12 cellular contexts compared by ENCODE assay signal in the genomic region with DNA sequence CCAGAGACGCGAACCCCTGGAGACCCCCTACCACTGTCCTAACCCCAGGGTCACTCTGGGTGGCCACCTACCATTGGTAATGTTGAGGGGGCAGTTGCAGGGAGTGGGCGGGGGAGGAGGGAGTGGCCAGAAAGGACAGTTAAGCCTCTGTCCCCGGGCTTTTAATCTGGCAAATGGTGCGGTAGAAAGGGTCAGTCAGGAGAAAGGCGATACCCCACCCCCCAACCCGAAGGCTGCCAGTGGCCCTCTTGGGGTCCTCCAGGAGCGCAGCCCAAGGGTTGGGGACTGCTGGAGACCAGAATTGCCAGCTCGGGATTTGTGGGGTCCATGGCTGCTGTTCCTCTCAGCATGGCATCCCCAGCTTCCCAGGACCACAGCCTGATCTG. TPM values are rescaled to one million over a fixed set of nuclear protein-coding genes. Genes with fewer than 3 reads are reported as not detected.
DNase-seq lines count a peak whose midpoint lies in the region; ATAC-seq and TF ChIP-seq lines count a peak whose summit lies in the region.
"Had no signal": no experiment of that assay in that cellular context is flagged by ENCODE, and none has a peak within 500 bp of the region (broad histone marks: within the 10 kb centered on the region; RNA-seq: fewer than 3 reads in every experiment).

No MANE protein-coding gene starts in this region.

- no peak for DNase-seq in Calu3
- DNase-seq in psoas muscle = peak in 1 of 2 donors; percentile 74
- no peak for DNase-seq in NCI-H146 treated with DMSO at 0.1 percent for 48 hours (lab: John Stamatoyannopoulos, UW; ENCODE audit: unreplicated experiment)
- no peak for DNase-seq in HK-2 (ENCODE audit: unreplicated experiment)
- no peak for DNase-seq in stimulated activated naive CD8-positive, alpha-beta T cell treated with anti-CD3 and anti-CD28 coated beads, Interleukin-15, Interleukin-2, amounts not matched to agents 100 U/mL and 50 U/mL, for 24 hours
- DNase-seq: effector CD4-positive, alpha-beta T cell had no signal

- H3K4me1 ChIP-seq in iPS-18a (ENCODE audit: control insufficient read depth, low read depth, low read length) (no peaks in the 10 kb centered on the region), psoas muscle (peaks cover 67% of the 10 kb centered on the region)

- intact Hi-C loops in Calu3 (cut with micrococcal nuclease; ENCODE audit: unreplicated experiment) (no loop called here), psoas muscle (cut with DNase I) (loop anchor here (2.0 kb wide), 1 partner anchor 16 kb away; no protein-coding TSS in a partner anchor)

- peaks cover 18% of the 10 kb centered on the region for H3K27me3 Mint-ChIP-seq in Calu3 (ENCODE audit: unreplicated experiment)
- peaks cover 20% of the 10 kb centered on the region for H3K27me3 Mint-ChIP-seq in activated T-helper 17 cell treated with anti-CD3 and anti-CD28 coated beads, Interleukin-2, amount 50 U/mL, for 72 hours

- H3K4me3 Mint-ChIP-seq in Calu3 (ENCODE audit: low read depth, unreplicated experiment) = peak overlapping the region; percentile 73
- H3K4me3 Mint-ChIP-seq in activated T-helper 17 cell treated with anti-CD3 and anti-CD28 coated beads, Interleukin-2, amount 50 U/mL, for 72 hours = peak overlapping the region; percentile 44

- H3K9me3 ChIP-seq in iPS-18a (ENCODE audit: control insufficient read depth, low read depth, low read length) = no peaks in the 10 kb centered on the region
- H3K9me3 ChIP-seq in psoas muscle = no peaks in the 10 kb centered on the region
- H3K9me3 ChIP-seq: testis had no signal

- WGBS in psoas muscle, 3 donors = 8 to 24% (median 15%) methylated on average over 6 to 9 of the region's 9 CpGs

- ATAC-seq in activated T-helper 17 cell treated with anti-CD3 and anti-CD28 coated beads, Interleukin-2, amount 50 U/mL, for 72 hours (replicated peaks) = no peak
- ATAC-seq in psoas muscle (peak; percentile 2 to 55 (median 26)), GM18519 (IDR thresholded peaks at IDR 0.05; ENCODE audit: low FRiP score, unreplicated experiment) (no peak)
- no peak for ATAC-seq in stimulated activated naive CD8-positive, alpha-beta T cell treated with anti-CD3 and anti-CD28 coated beads, Interleukin-15, Interleukin-2, amounts not matched to agents 100 U/mL and 50 U/mL, for 24 hours

- H3K36me3 ChIP-seq in iPS-18a (ENCODE audit: control insufficient read depth, low read depth, low read length) = no peaks in the 10 kb centered on the region
- H3K36me3 ChIP-seq in psoas muscle (ENCODE audit: insufficient read depth in 1 of 2, low read depth in 1 of 2) = peaks cover 0 to 5% of the 10 kb centered on the region in 2 donors

- TF ChIP-seq CTCF in Calu3 (IDR thresholded peaks at IDR 0.05; ENCODE audit: unreplicated experiment) (no peak), psoas muscle (IDR thresholded peaks at IDR 0.05) (no peak)

- H3K4me3 ChIP-seq in iPS-18a (ENCODE audit: low read length) (peak overlapping the region; percentile 60), psoas muscle (peak overlapping the region; percentile 82)

- H3K36me3 Mint-ChIP-seq in Calu3 (ENCODE audit: insufficient read depth, unreplicated experiment) = no peaks in the 10 kb centered on the region
- no peaks in the 10 kb centered on the region for H3K36me3 Mint-ChIP-seq in activated T-helper 17 cell treated with anti-CD3 and anti-CD28 coated beads, Interleukin-2, amount 50 U/mL, for 72 hours (ENCODE audit: low read depth)

- no TSS peak for BruUV-seq in Calu3 (replicated peaks; lab: Mats Ljungman, UMichigan)

- H3K9me3 Mint-ChIP-seq in Calu3 (ENCODE audit: low read depth, unreplicated experiment) = no peaks in the 10 kb centered on the region
- H3K9me3 Mint-ChIP-seq in activated T-helper 17 cell treated with anti-CD3 and anti-CD28 coated beads, Interleukin-2, amount 50 U/mL, for 72 hours = no peaks in the 10 kb centered on the region
- H3K9me3 Mint-ChIP-seq: activated CD4-positive, alpha-beta T cell treated with anti-CD3 and anti-CD28 coated beads, Interleukin-2, amount 10 ng/mL, durations not matched to agents 7 days and 5 days had no signal

- H3K27ac Mint-ChIP-seq in Calu3 (ENCODE audit: unreplicated experiment) = no peak overlapping the region
- no peak overlapping the region for H3K27ac Mint-ChIP-seq in activated T-helper 17 cell treated with anti-CD3 and anti-CD28 coated beads, Interleukin-2, amount 50 U/mL, for 72 hours
- H3K27ac Mint-ChIP-seq: activated CD4-positive, alpha-beta T cell treated with anti-CD3 and anti-CD28 coated beads, Interleukin-2, amount 10 ng/mL, durations not matched to agents 7 days and 5 days had no signal

- no peaks in the 10 kb centered on the region for H3K4me1 Mint-ChIP-seq in Calu3 (ENCODE audit: low read depth, unreplicated experiment)
- H3K4me1 Mint-ChIP-seq in activated T-helper 17 cell treated with anti-CD3 and anti-CD28 coated beads, Interleukin-2, amount 50 U/mL, for 72 hours = no peaks in the 10 kb centered on the region

- CTCF ChIA-PET in Calu3 (lab: Charles Lee) = no interaction called here

- no peak overlapping the region for H3K9ac ChIP-seq in iPS-18a (ENCODE audit: low read length)

- H3K27ac ChIP-seq in iPS-18a (ENCODE audit: low read length) = no peak overlapping the region
- H3K27ac ChIP-seq in psoas muscle = peak overlapping the region; percentile 95
- H3K27ac ChIP-seq: testis had no signal

- H3K27me3 ChIP-seq in iPS-18a (ENCODE audit: control insufficient read depth, insufficient read depth, low read length) = peaks cover 34% of the 10 kb centered on the region
- H3K27me3 ChIP-seq in psoas muscle (ENCODE audit: insufficient read depth in 3 of 3, low read length in 2 of 3) = no peaks in the 10 kb centered on the region
- H3K27me3 ChIP-seq: testis had no signal

RNA-seq across cellular contexts. Expression of a gene that starts 0.7 kb away (rescaled TPM):
- 1.6 and 2.3 TPM in 2 replicates for total RNA-seq in Calu3 (2022)
- not detected for total RNA-seq in activated T-helper 17 cell treated with anti-CD3 and anti-CD28 coated beads, Interleukin-2, amount 50 U/mL, for 72 hours
- 10 to 100 TPM; 18.7 to 90.9 (median 43.8) TPM for total RNA-seq in psoas muscle
- polyA plus RNA-seq in psoas muscle = 10 to 100 TPM; 43.8 to 50.9 (median 44.9) TPM
- total RNA-seq: activated CD4-positive, alpha-beta T cell treated with anti-CD3 and anti-CD28 coated beads, Interleukin-2, amount 10 ng/mL, durations not matched to agents 7 days and 5 days; NCI-H460 had no signal

RNA-seq across cellular contexts. Expression of a gene that starts 53.3 kb away (rescaled TPM):
- total RNA-seq in Calu3 (2022) (0.42 TPM in 1 of 2 replicates, not detected in the other), psoas muscle (1 to 10 TPM in 3 of 4 donors, under 1 TPM in 1; 0.96 to 2.5 (median 1.5) TPM)
- total RNA-seq in activated T-helper 17 cell treated with anti-CD3 and anti-CD28 coated beads, Interleukin-2, amount 50 U/mL, for 72 hours = not detected
- polyA plus RNA-seq in psoas muscle = 1 to 10 TPM in 2 of 3 donors, under 1 TPM in 1; 0.59 to 1.6 (median 1.2) TPM
- total RNA-seq: activated CD4-positive, alpha-beta T cell treated with anti-CD3 and anti-CD28 coated beads, Interleukin-2, amount 10 ng/mL, durations not matched to agents 7 days and 5 days; NCI-H460 had no signal

Comparison
In these comparisons a context has a peak if more than half of its experiments do, and no peak if none do; other contexts are left out.
1. ATAC-seq: peak in psoas muscle (4 of 4); none in activated T-helper 17 cell treated with anti-CD3 and anti-CD28 coated beads, Interleukin-2, amount 50 U/mL, for 72 hours (single experiment), GM18519 (single experiment) and stimulated activated naive CD8-positive, alpha-beta T cell treated with anti-CD3 and anti-CD28 coated beads, Interleukin-15, Interleukin-2, amounts not matched to agents 100 U/mL and 50 U/mL, for 24 hours (single experiment).